24 cellular contexts compared by ENCODE assay signal in genomic region chr3:169600732-169601131, GRCh38.
DNase-seq lines count a peak whose midpoint lies in the region; ATAC-seq, FAIRE-seq and TF ChIP-seq lines count a peak whose summit lies in the region.
"Had no signal": no experiment of that assay in that cellular context is flagged by ENCODE, and none has a peak within 500 bp of the region (broad histone marks: within the 10 kb centered on the region; RNA-seq: fewer than 3 reads in every experiment).

No MANE protein-coding gene starts in this region.

- intact Hi-C loops in upper lobe of right lung (cut with DNase I) (no loop called here), thyroid gland (cut with DNase I) (no loop called here)

- 85% methylated on average over 2 of the region's 2 CpGs; no CpG with 5 or more reads in 1 of the 2 experiments for whole genome bisulfite sequencing in H1 (ENCODE audit: extremely low coverage in 1 of 2, insufficient coverage in 1 of 2, insufficient read length in 1 of 2, insufficient replicate concordance in 2 of 2, low coverage in 1 of 2, low lambda C conversion rate in 2 of 2, missing lambda C conversion rate in 1 of 2), 2 experiments
- 87 to 95% methylated on average over 2 of the region's 2 CpGs for WGBS in thyroid gland, 2 donors

- H4K20me1 ChIP-seq in H1 (replicated peaks in 1 of 2; ENCODE audit: control insufficient read depth in 1 of 2, insufficient read depth in 2 of 2, low read length in 2 of 2), result no peaks in the 10 kb centered on the region

- no peak overlapping the region for H3K23ac ChIP-seq in H1 (ENCODE audit: insufficient read length)

- H3K4me2 ChIP-seq in H1 (ENCODE audit: insufficient read depth in 1 of 2, low read depth in 2 of 2, low read length in 2 of 2), result no peak overlapping the region
- H3K4me2 ChIP-seq: GM23338 had no signal

- no peak for FAIRE-seq in H1 (lab: Jason Lieb, UNC)
- FAIRE-seq in H54 (lab: Jason Lieb, UNC), result no peak
- no peak for FAIRE-seq in GM12892 (lab: Jason Lieb, UNC)
- FAIRE-seq: A204.1, G401.6, GM19239 had no signal

- no peak overlapping the region for H4K91ac ChIP-seq in H1 (replicated peaks; ENCODE audit: insufficient read length, low read length)

- H3K4me1 ChIP-seq in H1 (replicated peaks in 1 of 4; ENCODE audit: control insufficient read depth in 3 of 4, insufficient read depth in 4 of 4, low read length in 3 of 4) (peaks cover 0 to 3% (median 2%) of the 10 kb centered on the region in 4 experiments; a peak in 3 of 7 replicates), upper lobe of right lung (peaks cover 3% of the 10 kb centered on the region), thyroid gland (no peaks in the 10 kb centered on the region)
- H3K4me1 ChIP-seq: BE2C, Caco-2 had no signal

- H3K23me2 ChIP-seq in H1 (ENCODE audit: low read depth, low read length), result no peaks in the 10 kb centered on the region

- no peak overlapping the region for H4K8ac ChIP-seq in H1 (ENCODE audit: extremely low read depth, insufficient read depth, low read length)

- no peak overlapping the region for H2BK120ac ChIP-seq in H1 (replicated peaks; ENCODE audit: low read depth, low read length)

- H3K9me3 ChIP-seq in SK-N-MC (ENCODE audit: low read depth, low read length), result no peaks in the 10 kb centered on the region
- H3K9me3 ChIP-seq in H1 (ENCODE audit: insufficient read depth in 2 of 2, low read depth in 1 of 2, low read length in 1 of 2), result no peaks in the 10 kb centered on the region
- H3K9me3 ChIP-seq in upper lobe of right lung, result no peaks in the 10 kb centered on the region
- no peaks in the 10 kb centered on the region for H3K9me3 ChIP-seq in thyroid gland
- H3K9me3 ChIP-seq: BE2C, Caco-2 had no signal

- H2BK5ac ChIP-seq in H1 (ENCODE audit: low read depth, low read length), result no peak overlapping the region

- peak overlapping the region; percentile 83 for H3K27ac ChIP-seq in SK-N-MC
- no peak overlapping the region for H3K27ac ChIP-seq in H1 (ENCODE audit: low read depth, low read length)
- H3K27ac ChIP-seq in upper lobe of right lung, result no peak overlapping the region
- H3K27ac ChIP-seq in thyroid gland, result no peak overlapping the region
- H3K27ac ChIP-seq: 22Rv1, C4-2B had no signal

- peak; percentile 46 for ATAC-seq in upper lobe of right lung
- ATAC-seq: CD8-positive, alpha-beta T cell; GM23338 had no signal

- H3K9ac ChIP-seq in SK-N-MC (ENCODE audit: insufficient read length) (no peak overlapping the region), H1 (replicated peaks in 1 of 4; ENCODE audit: extremely low read depth in 1 of 4, low read depth in 3 of 4, low read length in 3 of 4) (no peak overlapping the region)

- H3K18ac ChIP-seq in H1 (ENCODE audit: extremely low read depth, low read length), result no peak overlapping the region

- no peak overlapping the region for H3K4ac ChIP-seq in H1 (replicated peaks; ENCODE audit: insufficient read length, low read depth, low read length)

- H3K36me3 ChIP-seq in SK-N-MC (ENCODE audit: insufficient read depth, low read length), result no peaks in the 10 kb centered on the region
- H3K36me3 ChIP-seq in H1 (ENCODE audit: control insufficient read depth in 2 of 4, insufficient read depth in 4 of 4, low read length in 3 of 4), result no peaks in the 10 kb centered on the region
- H3K36me3 ChIP-seq in upper lobe of right lung, result no peaks in the 10 kb centered on the region
- no peaks in the 10 kb centered on the region for H3K36me3 ChIP-seq in thyroid gland
- H3K36me3 ChIP-seq: BE2C had no signal

- no peak overlapping the region for H4K5ac ChIP-seq in H1 (ENCODE audit: insufficient read length, low read depth, low read length)

- CTCF ChIA-PET in H1 (lab: Charles Lee; ENCODE audit: partially characterized antibody), result interaction anchor here (0.6 to 1.1 kb wide), 5 partner anchors 18 to 468 kb away, joined by 3 read pairs; no protein-coding TSS in a partner anchor

- TF ChIP-seq CTCF in H1 (IDR thresholded peaks at IDR 0.05; ENCODE audit: control extremely low read depth in 1 of 3, insufficient read depth in 1 of 3, low read depth in 1 of 3, low read length in 3 of 3), result no peak
- TF ChIP-seq CTCF in upper lobe of right lung (IDR thresholded peaks at IDR 0.05), result no peak
- no peak for TF ChIP-seq CTCF in thyroid gland (IDR thresholded peaks at IDR 0.05)

- no peak overlapping the region for H2BK12ac ChIP-seq in H1 (ENCODE audit: low read depth, low read length)

- H3K79me2 ChIP-seq in H1 (ENCODE audit: control insufficient read depth in 1 of 2, insufficient read depth in 2 of 2, low read length in 2 of 2), result no peaks in the 10 kb centered on the region

- no peak overlapping the region for H2BK15ac ChIP-seq in H1 (ENCODE audit: low read length)

- POLR2A ChIA-PET in H1 (lab: Charles Lee; ENCODE audit: partially characterized antibody), result no interaction called here

- H2BK20ac ChIP-seq in H1 (ENCODE audit: low read length), result no peak overlapping the region

- no peaks in the 10 kb centered on the region for H3K27me3 ChIP-seq in H1 (replicated peaks in 1 of 4; ENCODE audit: control insufficient read depth in 3 of 4, extremely low read depth in 1 of 4, insufficient read depth in 3 of 4, low read length in 3 of 4)
- no peaks in the 10 kb centered on the region for H3K27me3 ChIP-seq in upper lobe of right lung
- H3K27me3 ChIP-seq in thyroid gland, result no peaks in the 10 kb centered on the region
- H3K27me3 ChIP-seq: BE2C had no signal

- H3K56ac ChIP-seq in H1 (replicated peaks; ENCODE audit: insufficient read length, low read depth, low read length), result no peak overlapping the region

- no peak for TF ChIP-seq POLR2A in H1 (IDR thresholded peaks at IDR 0.05; ENCODE audit: control extremely low read depth in 1 of 2, low read depth in 2 of 2, low read length in 2 of 2)
- no peak for TF ChIP-seq POLR2A in thyroid gland (IDR thresholded peaks at IDR 0.05)
- TF ChIP-seq POLR2A in H54 (IDR thresholded peaks at IDR 0.05; ENCODE audit: low read depth, low read length), result no peak
- TF ChIP-seq POLR2A in GM12892 (IDR thresholded peaks at IDR 0.05; ENCODE audit: low read depth, low read length), result no peak

- TF ChIP-seq RAD21 in H1 (IDR thresholded peaks at IDR 0.05 in 1 of 2, conservative IDR thresholded peaks at IDR 0.05 in 1 of 2; ENCODE audit: low read depth in 2 of 2, low read length in 2 of 2), result no peak

- H3K79me1 ChIP-seq in H1 (ENCODE audit: low read depth, low read length), result no peaks in the 10 kb centered on the region

- no peak overlapping the region for H3K14ac ChIP-seq in H1 (ENCODE audit: insufficient read length)

- 0 out of 2 replicates have a peak overlapping the region, but pooled peaks have one; percentile 28 for H2AFZ ChIP-seq in H1 (ENCODE audit: low read length)
- H2AFZ ChIP-seq: GM23338 had no signal

- DNase-seq in NCI-H2107 treated with DMSO at 0.1 percent for 48 hours (lab: John Stamatoyannopoulos, UW; ENCODE audit: unreplicated experiment), result peak; percentile 70
- DNase-seq in NCI-H2107 (lab: John Stamatoyannopoulos, UW), result no peak
- DNase-seq in SK-N-MC (ENCODE audit: low read depth, low spot score), result peak; percentile 75
- no peak for DNase-seq in H1 (ENCODE audit: low read depth in 1 of 2, low spot score in 2 of 2)
- DNase-seq in upper lobe of right lung, result no peak
- DNase-seq in thyroid gland, result no peak
- no peak for DNase-seq in H54 (ENCODE audit: insufficient read length, low spot score)
- DNase-seq in GM12892 (ENCODE audit: insufficient read length), result no peak
- DNase-seq: ACHN; AML-193; BE2C; Caco-2; CD4-positive, CD25-positive, alpha-beta regulatory T cell; CD8-positive, alpha-beta T cell; DMS153; DND-41; H7; HCEC 1CT had no signal

- TF ChIP-seq EP300 in H1 (IDR thresholded peaks at IDR 0.05; ENCODE audit: borderline replicate concordance in 1 of 2, low read depth in 2 of 2, low read length in 2 of 2), result no peak

- H3K4me3 ChIP-seq in SK-N-MC (peak overlapping the region; percentile 36), H1 (ENCODE audit: extremely low read depth in 1 of 4, insufficient read depth in 2 of 4, low read depth in 3 of 4, low read length in 4 of 4) (no peak overlapping the region), upper lobe of right lung (no peak overlapping the region), thyroid gland (replicated peaks in 1 of 3) (no peak overlapping the region)
- H3K4me3 ChIP-seq: GM23338 had no signal

- H2AK5ac ChIP-seq in H1 (ENCODE audit: low read depth, low read length), result no peak overlapping the region

TF ChIP-seq in H1, 55 proteins besides CTCF, POLR2A, EP300 and RAD21:
- TF ChIP-seq CHD1 (IDR thresholded peaks at IDR 0.05; ENCODE audit: low read depth, low read length), result no peak
- no peak for TF ChIP-seq PHF8 (conservative IDR thresholded peaks at IDR 0.05; ENCODE audit: low read depth, low read length)
- TF ChIP-seq CREB1 (IDR thresholded peaks at IDR 0.05), result no peak

Comparison
In these comparisons a context has a peak if more than half of its experiments do, and no peak if none do; other contexts are left out.
1. DNase-seq: peak in NCI-H2107 treated with DMSO at 0.1 percent for 48 hours (single experiment) and SK-N-MC (single experiment); none in NCI-H2107 (single experiment), H1 (0 of 2), upper lobe of right lung (single experiment), thyroid gland (0 of 2), H54 (single experiment) and GM12892 (single experiment).